ENCODE assay signal across 1 cellular context in genomic region chr1:86753700-86754099, GRCh38.
TF ChIP-seq lines count a peak whose summit lies in the region.

No MANE protein-coding gene starts in this region.

TF ChIP-seq in A549, 52 proteins besides CTCF, POLR2A, EP300 and RAD21 (continued from another document):
- TF ChIP-seq ESRRA (IDR thresholded peaks at IDR 0.05; ENCODE audit: borderline replicate concordance, low read length), result no peak
- no peak for TF ChIP-seq RFX5 (IDR thresholded peaks at IDR 0.05)
- TF ChIP-seq TFCP2L1 (CRISPR knock-in tag; IDR thresholded peaks at IDR 0.05), result no peak
- no peak for TF ChIP-seq ZC3H11A (IDR thresholded peaks at IDR 0.05)
- no peak for TF ChIP-seq ELK1 (IDR thresholded peaks at IDR 0.05; ENCODE audit: low read depth, low read length)
- TF ChIP-seq SREBF2 (IDR thresholded peaks at IDR 0.05), result no peak
- TF ChIP-seq FOSB (CRISPR knock-in tag; IDR thresholded peaks at IDR 0.05), result no peak
- TF ChIP-seq KDM5A (IDR thresholded peaks at IDR 0.05), result no peak
